ENCODE assay signal across 8 cellular contexts in genomic region chr17:19978206-19978802, GRCh38. TPM values are rescaled to one million over a fixed set of nuclear protein-coding genes. Genes with fewer than 3 reads are reported as not detected.
DNase-seq lines count a peak whose midpoint lies in the region; ATAC-seq and TF ChIP-seq lines count a peak whose summit lies in the region.

No MANE protein-coding gene starts in this region.

- peaks cover 4% of the 10 kb centered on the region for H3K4me1 ChIP-seq in IMR-90 (ENCODE audit: control insufficient read depth, insufficient read depth, low read length)
- peaks cover 8% of the 10 kb centered on the region for H3K4me1 ChIP-seq in cardiac muscle cell (ENCODE audit: low read depth)
- peaks cover 0 to 32% (median 29%) of the 10 kb centered on the region in 4 donors for H3K4me1 ChIP-seq in sigmoid colon

- peak overlapping the region; percentile 30; the same call in 1 of the 2 replicates for H2AK5ac ChIP-seq in IMR-90 (ENCODE audit: low read depth, low read length)

- peak overlapping the region; percentile 65 for H3K18ac ChIP-seq in IMR-90 (ENCODE audit: low read depth, low read length)

- CTCF ChIA-PET in IMR-90 (lab: Yijun Ruan, JAX) = interaction anchor here (0.6 to 1.0 kb wide), 3 partner anchors 14 to 137 kb away, joined by 3 to 4 read pairs (median 3); no protein-coding TSS in a partner anchor

- DNase-seq in CD1c-positive myeloid dendritic cell (ENCODE audit: extremely low spot score) (peak; percentile 87), IMR-90 (no peak), cardiac muscle cell (ENCODE audit: low read depth in 1 of 2, low spot score in 1 of 2) (no peak), sigmoid colon (no peak), COLO829 (ENCODE audit: low spot score) (no peak), cortex of kidney (lab: John Stamatoyannopoulos, UW) (no peak)

- dilution Hi-C loops in IMR-90 (cut with HindIII; ENCODE audit: low sequenced_read_pairs, unreplicated experiment) = no loop called here

- WGBS in IMR-90 (ENCODE audit: extremely low coverage in 2 of 2, insufficient read length in 1 of 2), 2 experiments = 29% methylated on average over 13 of the region's 22 CpGs; no CpG with 5 or more reads in 1 of the 2 experiments
- 28 to 60% methylated on average over 22 of the region's 22 CpGs for WGBS in sigmoid colon, 2 donors

- no peaks in the 10 kb centered on the region for H3K27me3 Mint-ChIP-seq in activated T-helper 17 cell treated with anti-CD3 and anti-CD28 coated beads, Interleukin-2, amount 50 U/mL, for 72 hours

- H3K27ac ChIP-seq in IMR-90 (ENCODE audit: insufficient read depth, low read length) (peak overlapping the region; percentile 94), cardiac muscle cell (peak overlapping the region; percentile 92), sigmoid colon (peak overlapping the region; percentile 83 to 94 (median 90))

- H3K27me3 ChIP-seq in IMR-90 (ENCODE audit: control insufficient read depth, insufficient read depth, low read length) = no peaks in the 10 kb centered on the region
- H3K27me3 ChIP-seq in cardiac muscle cell = no peaks in the 10 kb centered on the region
- H3K27me3 ChIP-seq in sigmoid colon = no peaks in the 10 kb centered on the region

- peak; percentile 32 for ATAC-seq in GM19452 (IDR thresholded peaks at IDR 0.05; ENCODE audit: unreplicated experiment)
- ATAC-seq in IMR-90 (ENCODE audit: low read depth) = no peak
- peak; percentile 14 for ATAC-seq in activated T-helper 17 cell treated with anti-CD3 and anti-CD28 coated beads, Interleukin-2, amount 50 U/mL, for 72 hours (replicated peaks)

- peak overlapping the region; percentile 86 for H3K4me2 ChIP-seq in IMR-90 (ENCODE audit: low read depth, low read length)

- peak overlapping the region; percentile 86 for H2AK9ac ChIP-seq in IMR-90 (replicated peaks; ENCODE audit: low read depth, low read length, poor library complexity)

- H3K9me3 Mint-ChIP-seq in activated T-helper 17 cell treated with anti-CD3 and anti-CD28 coated beads, Interleukin-2, amount 50 U/mL, for 72 hours = no peaks in the 10 kb centered on the region

- H3K27ac Mint-ChIP-seq in activated T-helper 17 cell treated with anti-CD3 and anti-CD28 coated beads, Interleukin-2, amount 50 U/mL, for 72 hours = peak overlapping the region; percentile 94

- H4K5ac ChIP-seq in IMR-90 (ENCODE audit: low read depth, low read length) = peak overlapping the region; percentile 97

- H2BK15ac ChIP-seq in IMR-90 (ENCODE audit: low read depth, low read length) = no peak overlapping the region

- H3K56ac ChIP-seq in IMR-90 (ENCODE audit: extremely low read depth, insufficient read depth, low read length) = peak overlapping the region; percentile 54; the same call in 1 of the 2 replicates

- H3K36me3 Mint-ChIP-seq in activated T-helper 17 cell treated with anti-CD3 and anti-CD28 coated beads, Interleukin-2, amount 50 U/mL, for 72 hours (ENCODE audit: low read depth) = peaks cover 46% of the 10 kb centered on the region

- H3K36me3 ChIP-seq in IMR-90 (ENCODE audit: control insufficient read depth, insufficient read depth, low read length) = peaks cover 4% of the 10 kb centered on the region; the same call in 1 of the 2 replicates
- H3K36me3 ChIP-seq in cardiac muscle cell = no peaks in the 10 kb centered on the region
- H3K36me3 ChIP-seq in sigmoid colon = no peaks in the 10 kb centered on the region

- H4K91ac ChIP-seq in IMR-90 (ENCODE audit: insufficient read depth, low read depth, low read length) = peak overlapping the region; percentile 87

- no peaks in the 10 kb centered on the region for H3K9me3 ChIP-seq in IMR-90 (ENCODE audit: control insufficient read depth, insufficient read depth, low read length)
- H3K9me3 ChIP-seq in cardiac muscle cell (ENCODE audit: low read depth) = no peaks in the 10 kb centered on the region
- H3K9me3 ChIP-seq in sigmoid colon = no peaks in the 10 kb centered on the region

- in situ Hi-C loops in IMR-90 (cut with MboI; ENCODE audit: low sequenced_read_pairs) = no loop called here

- H2BK20ac ChIP-seq in IMR-90 (ENCODE audit: low read depth, low read length) = no peak overlapping the region

- H3K4me3 ChIP-seq in IMR-90 (ENCODE audit: insufficient read depth, low read depth, low read length) (peak overlapping the region; percentile 100), cardiac muscle cell (peak overlapping the region; percentile 94), sigmoid colon (peak overlapping the region; percentile 68 to 95 (median 80))

- TF ChIP-seq RAD21 in IMR-90 (IDR thresholded peaks at IDR 0.05; ENCODE audit: low read length) = no peak

- no peak for TF ChIP-seq EP300 in sigmoid colon (IDR thresholded peaks at IDR 0.05)

- TF ChIP-seq CTCF in IMR-90 (conservative IDR thresholded peaks at IDR 0.05; ENCODE audit: low read depth, low read length) (no peak), cardiac muscle cell (IDR thresholded peaks at IDR 0.05; ENCODE audit: low read depth, low read length) (no peak), sigmoid colon (IDR thresholded peaks at IDR 0.05) (no peak)

- H3K9ac ChIP-seq in IMR-90 (ENCODE audit: low read depth, low read length) = peak overlapping the region; percentile 72

- TF ChIP-seq POLR2A in IMR-90 (IDR thresholded peaks at IDR 0.05; ENCODE audit: low read depth, low read length) (no peak), sigmoid colon (IDR thresholded peaks at IDR 0.05) (no peak)

- H2BK120ac ChIP-seq in IMR-90 (ENCODE audit: low read depth, low read length) = peak overlapping the region; percentile 54

- no TSS peak for BruUV-seq in IMR-90 (replicated peaks; lab: Mats Ljungman, UMichigan)

- peak overlapping the region; percentile 98 to 99 for H4K8ac ChIP-seq in IMR-90 (ENCODE audit: low read depth in 2 of 2, low read length in 2 of 2)

- peak overlapping the region; percentile 78; the same call in 1 of the 2 replicates for H3K23ac ChIP-seq in IMR-90 (ENCODE audit: low read depth, low read length)

- intact Hi-C loops in IMR-90 (cut with micrococcal nuclease) (no loop called here), sigmoid colon (cut with DNase I) (no loop called here)

- peak overlapping the region; percentile 96 for H2AFZ ChIP-seq in IMR-90 (replicated peaks; ENCODE audit: low read length, poor library complexity)

- POLR2A ChIA-PET in IMR-90 (lab: Charles Lee; ENCODE audit: unreplicated experiment) = no interaction called here

- H3K4me3 Mint-ChIP-seq in activated T-helper 17 cell treated with anti-CD3 and anti-CD28 coated beads, Interleukin-2, amount 50 U/mL, for 72 hours = peak overlapping the region; percentile 96

- peaks cover 5 to 39% of the 10 kb centered on the region in 2 experiments for H3K79me1 ChIP-seq in IMR-90 (ENCODE audit: low read depth in 1 of 2, low read length in 2 of 2)

- H4K20me1 ChIP-seq in IMR-90 (ENCODE audit: insufficient read depth, low read length) = peaks cover 10% of the 10 kb centered on the region

- H2BK5ac ChIP-seq in IMR-90 (ENCODE audit: low read depth, low read length, poor library complexity, severe bottlenecking) = peak overlapping the region; percentile 82

- H3K14ac ChIP-seq in IMR-90 (replicated peaks; ENCODE audit: low read depth, low read length) = peak overlapping the region; percentile 70

- peaks cover 4% of the 10 kb centered on the region; the same call in 1 of the 2 replicates for H3K9me1 ChIP-seq in IMR-90 (ENCODE audit: insufficient read depth, low read length)

- peak overlapping the region; percentile 88 for H3K4ac ChIP-seq in IMR-90 (ENCODE audit: low read depth, low read length)

- peaks cover 32% of the 10 kb centered on the region for H3K4me1 Mint-ChIP-seq in activated T-helper 17 cell treated with anti-CD3 and anti-CD28 coated beads, Interleukin-2, amount 50 U/mL, for 72 hours

TF ChIP-seq in IMR-90, 13 proteins besides CTCF, POLR2A, EP300 and RAD21 (continues in another document):
- TF ChIP-seq ELK1 (IDR thresholded peaks at IDR 0.05; ENCODE audit: borderline replicate concordance, low read depth, low read length) (no peak), MAZ (IDR thresholded peaks at IDR 0.05; ENCODE audit: borderline replicate concordance, low read depth, low read length) (no peak), CHD1 (IDR thresholded peaks at IDR 0.05; ENCODE audit: low read depth, low read length) (no peak), SMC3 (IDR thresholded peaks at IDR 0.05; ENCODE audit: low read depth, low read length) (no peak), RCOR1 (IDR thresholded peaks at IDR 0.05; ENCODE audit: insufficient replicate concordance, low read length) (no peak), NFE2L2 (IDR thresholded peaks at IDR 0.05; ENCODE audit: low read depth, low read length) (no peak), MAFK (IDR thresholded peaks at IDR 0.05; ENCODE audit: low read depth, low read length) (no peak), RFX5 (IDR thresholded peaks at IDR 0.05; ENCODE audit: low read depth, low read length) (no peak), MXI1 (IDR thresholded peaks at IDR 0.05; ENCODE audit: borderline replicate concordance, low read depth, low read length) (no peak)

RNA-seq across cellular contexts. Expression of gene AKAP10, which starts 0.7 kb away (rescaled TPM):
- 18.3 and 18.6 TPM in 2 replicates for total RNA-seq in IMR-90 (2012; rRNA removed)
- polyA plus RNA-seq in IMR-90 (2012; rRNA removed) = 11.1 and 12.7 TPM in 2 replicates
- 3.5 and 5.1 TPM in 2 replicates for polyA plus RNA-seq in IMR-90 (2012; cell fraction: cytosol; rRNA removed)
- 4.9 and 33.9 TPM in 2 replicates for polyA plus RNA-seq in IMR-90 (2012; cell fraction: nucleus; rRNA removed; ENCODE audit: low replicate concordance)
- total RNA-seq in activated T-helper 17 cell treated with anti-CD3 and anti-CD28 coated beads, Interleukin-2, amount 50 U/mL, for 72 hours = 10 to 100 TPM; 38.8 to 64.1 TPM
- total RNA-seq in cardiac muscle cell = 12.6 and 18.3 TPM in 2 replicates
- 16.3 and 20.8 TPM in 2 replicates for polyA plus RNA-seq in cardiac muscle cell
- 10 to 100 TPM; 24.0 to 37.5 (median 30.9) TPM for total RNA-seq in sigmoid colon
- 10 to 100 TPM in 2 of 3 donors, 1 to 10 TPM in 1; 9.5 to 12.0 (median 11.4) TPM for polyA plus RNA-seq in sigmoid colon

RNA-seq across cellular contexts. Expression of gene SPECC1, which starts 30.9 kb away (rescaled TPM):
- total RNA-seq in IMR-90 (2012; rRNA removed) (26.2 and 35.3 TPM in 2 replicates), cardiac muscle cell (24.5 and 48.7 TPM in 2 replicates), sigmoid colon (10 to 100 TPM; 10.9 to 43.5 (median 17.4) TPM)
- polyA plus RNA-seq in IMR-90 (2012; rRNA removed) (15.4 and 16.9 TPM in 2 replicates), cardiac muscle cell (12.4 and 13.6 TPM in 2 replicates), sigmoid colon (10 to 100 TPM; 45.9 to 98.3 (median 69.1) TPM)
- polyA plus RNA-seq in IMR-90 (2012; cell fraction: cytosol; rRNA removed) = 6.3 and 8.2 TPM in 2 replicates
- 9.2 and 18.9 TPM in 2 replicates for polyA plus RNA-seq in IMR-90 (2012; cell fraction: nucleus; rRNA removed; ENCODE audit: low replicate concordance)
- 1 to 10 TPM; 5.7 to 9.6 TPM for total RNA-seq in activated T-helper 17 cell treated with anti-CD3 and anti-CD28 coated beads, Interleukin-2, amount 50 U/mL, for 72 hours
